ENCODE assay signal across 10 cellular contexts in the genomic region with DNA sequence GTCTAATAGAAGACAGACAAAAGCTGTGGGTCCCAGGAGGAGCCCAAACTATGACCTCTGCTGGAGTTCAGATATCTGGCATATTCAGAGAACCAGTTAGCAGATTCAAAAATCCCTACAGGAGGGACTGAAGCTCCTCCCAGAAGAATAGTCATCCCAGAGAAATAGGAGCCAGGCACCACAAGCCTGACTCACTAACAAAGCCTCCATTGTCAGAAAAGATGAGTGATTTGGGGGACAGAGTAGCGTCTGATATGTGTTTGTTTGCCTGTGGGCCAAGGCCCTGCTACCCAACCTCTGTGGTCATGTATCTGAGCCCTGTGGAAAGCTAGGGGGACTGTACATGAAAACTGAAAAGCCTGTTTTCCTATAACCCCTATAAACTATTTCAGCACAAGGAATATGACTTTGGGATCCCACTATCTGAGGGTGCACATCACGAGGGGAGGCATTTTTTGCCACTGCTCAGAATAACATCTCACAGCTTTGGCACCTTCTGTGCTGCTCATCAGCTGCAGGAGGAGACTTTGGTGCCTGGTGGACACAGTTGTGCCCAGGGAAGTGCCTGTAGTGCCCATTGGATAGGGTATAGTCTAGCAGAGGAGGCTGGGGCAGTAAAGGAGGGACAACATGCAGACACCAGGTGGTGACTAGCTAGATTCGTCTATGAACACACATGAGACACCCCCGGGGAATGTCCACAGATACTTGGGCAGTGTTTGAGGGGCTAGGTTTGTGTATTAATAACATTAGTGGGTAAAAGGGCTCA. TPM values are rescaled to one million over a fixed set of nuclear protein-coding genes. Genes with fewer than 3 reads are reported as not detected.
DNase-seq lines count a peak whose midpoint lies in the region; ATAC-seq, FAIRE-seq and TF ChIP-seq lines count a peak whose summit lies in the region.
"Had no signal": no experiment of that assay in that cellular context is flagged by ENCODE, and none has a peak within 500 bp of the region (broad histone marks: within the 10 kb centered on the region; RNA-seq: fewer than 3 reads in every experiment).

No MANE protein-coding gene starts in this region.

- H3K9me3 Mint-ChIP-seq in astrocyte (ENCODE audit: unreplicated experiment): no peaks in the 10 kb centered on the region

- no peaks in the 10 kb centered on the region for H4K20me1 ChIP-seq in astrocyte (ENCODE audit: insufficient read depth, low read length)

- no peaks in the 10 kb centered on the region for H3K27me3 Mint-ChIP-seq in astrocyte (ENCODE audit: low read depth, unreplicated experiment)

- no peak overlapping the region for H2AFZ ChIP-seq in astrocyte (ENCODE audit: low read depth, low read length)

- H3K9me3 ChIP-seq in astrocyte (ENCODE audit: insufficient read depth, low read depth, low read length) (no peaks in the 10 kb centered on the region), left ventricle myocardium inferior (replicated peaks) (no peaks in the 10 kb centered on the region), skeletal muscle satellite cell (replicated peaks; ENCODE audit: low read length) (no peaks in the 10 kb centered on the region)
- H3K9me3 ChIP-seq: colonic mucosa had no signal

- H3K27ac Mint-ChIP-seq in astrocyte (ENCODE audit: unreplicated experiment): peak overlapping the region; percentile 99

- H3K4me1 ChIP-seq in astrocyte (ENCODE audit: insufficient read depth, low read length) (peaks cover 21% of the 10 kb centered on the region), left ventricle myocardium inferior (peaks cover 36% of the 10 kb centered on the region), skeletal muscle satellite cell (ENCODE audit: control insufficient read depth, insufficient read depth, low read length) (peaks cover 32% of the 10 kb centered on the region)
- H3K4me1 ChIP-seq: colonic mucosa had no signal

- peak; percentile 83 for DNase-seq in HCEC 1CT
- peak; percentile 92 for DNase-seq in astrocyte (ENCODE audit: low read depth)
- DNase-seq in left ventricle myocardium inferior: no peak
- DNase-seq in NCI-H345 treated with DMSO at 0.1 percent for 48 hours (lab: John Stamatoyannopoulos, UW; ENCODE audit: unreplicated experiment): no peak
- no peak for DNase-seq in coronary artery (ENCODE audit: low spot score)
- DNase-seq in cerebellum (ENCODE audit: low spot score): no peak
- DNase-seq: activated CD4-positive, alpha-beta T cell treated with anti-CD3 and anti-CD28 coated beads, Interleukin-2, amount 50 U/mL, for 1 hour; colonic mucosa had no signal

- H3K4me1 Mint-ChIP-seq in astrocyte (ENCODE audit: low read depth, unreplicated experiment): peaks cover 20% of the 10 kb centered on the region

- peaks cover 2% of the 10 kb centered on the region for H3K36me3 Mint-ChIP-seq in astrocyte (ENCODE audit: low read depth, unreplicated experiment)

- H3K36me3 ChIP-seq in astrocyte (ENCODE audit: insufficient read depth, low read length) (no peaks in the 10 kb centered on the region), left ventricle myocardium inferior (no peaks in the 10 kb centered on the region), skeletal muscle satellite cell (ENCODE audit: insufficient read depth, low read length) (no peaks in the 10 kb centered on the region)
- H3K36me3 ChIP-seq: colonic mucosa had no signal

- peak overlapping the region; percentile 75 for H3K4me2 ChIP-seq in astrocyte (ENCODE audit: low read length)
- H3K4me2 ChIP-seq in skeletal muscle satellite cell (ENCODE audit: low read length): peak overlapping the region; percentile 38

- no peak overlapping the region for H3K4me3 Mint-ChIP-seq in astrocyte (ENCODE audit: unreplicated experiment)

- ATAC-seq in HG02588 (IDR thresholded peaks at IDR 0.05; ENCODE audit: unreplicated experiment): no peak

- H3K4me3 ChIP-seq in astrocyte (ENCODE audit: insufficient read depth, low read depth, low read length): no peak overlapping the region
- H3K4me3 ChIP-seq in left ventricle myocardium inferior: no peak overlapping the region
- H3K4me3 ChIP-seq in skeletal muscle satellite cell (ENCODE audit: low read length): no peak overlapping the region
- no peak overlapping the region for H3K4me3 ChIP-seq in coronary artery
- H3K4me3 ChIP-seq: colonic mucosa had no signal

- intact Hi-C loops in left ventricle myocardium inferior (cut with micrococcal nuclease): no loop called here

- H3K9ac ChIP-seq in astrocyte (ENCODE audit: low read length) (peak overlapping the region; percentile 70), skeletal muscle satellite cell (ENCODE audit: low read depth, low read length) (peak overlapping the region; percentile 33)

- peak; percentile 99 for FAIRE-seq in astrocyte (lab: Jason Lieb, UNC)

- H3K27ac ChIP-seq in astrocyte (ENCODE audit: low read depth, low read length): peak overlapping the region; percentile 89
- peak overlapping the region; percentile 76 for H3K27ac ChIP-seq in left ventricle myocardium inferior (replicated peaks)
- peak overlapping the region in 1 of 2 donors; percentile 55 for H3K27ac ChIP-seq in coronary artery
- H3K27ac ChIP-seq: colonic mucosa had no signal

- no peaks in the 10 kb centered on the region for H3K79me2 ChIP-seq in astrocyte (ENCODE audit: insufficient read depth, low read length)

- no peaks in the 10 kb centered on the region for H3K27me3 ChIP-seq in astrocyte (ENCODE audit: insufficient read depth, low read length)
- no peaks in the 10 kb centered on the region for H3K27me3 ChIP-seq in left ventricle myocardium inferior (ENCODE audit: low read depth)
- H3K27me3 ChIP-seq in skeletal muscle satellite cell (ENCODE audit: control insufficient read depth, insufficient read depth, low read length): no peaks in the 10 kb centered on the region
- H3K27me3 ChIP-seq: colonic mucosa had no signal

- TF ChIP-seq CTCF in astrocyte (IDR thresholded peaks at IDR 0.05; ENCODE audit: insufficient read depth, low read depth, low read length): no peak
- TF ChIP-seq CTCF in left ventricle myocardium inferior (IDR thresholded peaks at IDR 0.05; ENCODE audit: borderline replicate concordance): no peak
- TF ChIP-seq CTCF in coronary artery (IDR thresholded peaks at IDR 0.05): no peak

RNA-seq across cellular contexts. Expression of gene LARP6, which starts 9.7 kb away (rescaled TPM):
- total RNA-seq in astrocyte (61.5 and 75.2 TPM in 2 replicates), left ventricle myocardium inferior (50.6 TPM), cerebellum (5.1 TPM)
- 37.5 and 45.7 TPM in 2 replicates for total RNA-seq in skeletal muscle satellite cell (2012; rRNA removed)

RNA-seq across cellular contexts. Expression of gene THAP10, which starts 28.6 kb away (rescaled TPM):
- total RNA-seq in astrocyte (1.6 TPM in 2 replicates), left ventricle myocardium inferior (5.6 TPM), cerebellum (5.1 TPM)
- 2.0 and 2.4 TPM in 2 replicates for total RNA-seq in skeletal muscle satellite cell (2012; rRNA removed)

RNA-seq across cellular contexts. Expression of gene LRRC49, which starts 29.0 kb away (rescaled TPM):
- total RNA-seq in astrocyte: 4.7 and 6.8 TPM in 2 replicates
- 86.6 TPM for total RNA-seq in left ventricle myocardium inferior
- total RNA-seq in skeletal muscle satellite cell (2012; rRNA removed): 6.3 and 6.6 TPM in 2 replicates
- total RNA-seq in cerebellum: 106 TPM

Comparison
In these comparisons a context has a peak if more than half of its experiments do, and no peak if none do; other contexts are left out.
1. DNase-seq: peak in HCEC 1CT (single experiment) and astrocyte (single experiment); none in left ventricle myocardium inferior (single experiment), NCI-H345 treated with DMSO at 0.1 percent for 48 hours (single experiment), coronary artery (single experiment) and cerebellum (single experiment).
2. RNA of gene LRRC49, which starts 29.0 kb away (total RNA-seq): 106 TPM in cerebellum (single experiment) and 86.6 TPM in left ventricle myocardium inferior (single experiment); 4.7 to 6.8 TPM in astrocyte; every median in the first group is over 10 times any median in the second.